ENCODE assay signal across 10 cellular contexts in the genomic region with DNA sequence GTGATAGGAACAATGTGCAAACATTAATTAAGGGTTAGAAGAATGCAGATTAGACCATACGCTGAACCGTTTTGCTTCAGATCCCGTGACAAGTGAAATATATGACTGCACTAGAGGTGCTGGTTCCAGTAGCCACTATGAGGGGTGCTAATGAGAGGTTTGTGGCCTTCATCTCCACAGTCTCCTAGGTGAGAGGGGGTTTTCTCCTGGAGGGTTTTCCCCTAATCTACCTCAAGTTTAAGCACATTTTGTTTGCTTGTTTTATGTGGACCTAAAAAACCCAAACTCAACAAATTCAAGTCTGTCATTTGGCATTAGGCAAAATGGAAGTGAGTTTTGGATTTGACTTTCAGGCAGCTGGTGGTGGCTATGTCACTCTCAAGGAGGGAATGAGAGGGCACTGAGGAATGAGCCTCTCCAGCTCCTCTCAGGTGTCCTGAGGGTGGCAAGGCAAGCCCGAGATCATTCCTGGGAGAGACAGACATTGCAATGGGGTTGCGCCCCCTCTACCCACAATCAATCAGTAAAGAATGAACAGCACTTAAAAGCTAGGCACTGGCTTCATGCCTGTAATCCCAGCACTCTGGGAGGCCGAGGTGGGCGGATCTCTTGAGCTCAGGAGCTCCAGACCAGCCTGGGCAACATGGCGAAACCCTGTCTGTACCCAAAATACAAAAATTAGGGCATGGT. TPM values are rescaled to one million over a fixed set of nuclear protein-coding genes. Genes with fewer than 3 reads are reported as not detected.
DNase-seq lines count a peak whose midpoint lies in the region; ATAC-seq, FAIRE-seq and TF ChIP-seq lines count a peak whose summit lies in the region.
"Had no signal": no experiment of that assay in that cellular context is flagged by ENCODE, and none has a peak within 500 bp of the region (broad histone marks: within the 10 kb centered on the region; RNA-seq: fewer than 3 reads in every experiment).

No MANE protein-coding gene starts in this region.

- H3K36me3 Mint-ChIP-seq in chondrocyte (ENCODE audit: low read depth), result no peaks in the 10 kb centered on the region

- H3F3A ChIP-seq in PC-3 (ENCODE audit: low read length, unreplicated experiment), result peaks cover 3% of the 10 kb centered on the region

- H2AFZ ChIP-seq in HCT116 (ENCODE audit: low read depth, low read length, poor library complexity, severe bottlenecking) (no peak overlapping the region), PC-3 (ENCODE audit: low read length) (no peak overlapping the region), HepG2 (ENCODE audit: low read length) (no peak overlapping the region)

- TF ChIP-seq EP300 in HepG2 (IDR thresholded peaks at IDR 0.05; ENCODE audit: low read depth in 2 of 2, low read length in 2 of 2), result no peak
- TF ChIP-seq EP300 in HepG2 (CRISPR knock-in tag; IDR thresholded peaks at IDR 0.05; ENCODE audit: borderline replicate concordance), result no peak
- no peak for TF ChIP-seq EP300 in suprapubic skin (IDR thresholded peaks at IDR 0.05)

- H3K4me2 ChIP-seq in HCT116 (ENCODE audit: low read length), result peak overlapping the region; percentile 94
- H3K4me2 ChIP-seq in PC-3 (ENCODE audit: low read length), result peak overlapping the region; percentile 88
- H3K4me2 ChIP-seq in HepG2 (ENCODE audit: low read depth, low read length), result peak overlapping the region; percentile 80

- no peak overlapping the region for H3K9ac ChIP-seq in HCT116 (ENCODE audit: low read length)
- H3K9ac ChIP-seq in PC-3 (ENCODE audit: low read length), result no peak overlapping the region
- peak overlapping the region; percentile 88; the same call in 1 of the 2 replicates for H3K9ac ChIP-seq in HepG2 (ENCODE audit: insufficient read depth, low read depth, low read length)

- 54% methylated on average over 7 of the region's 8 CpGs for WGBS in HepG2 (ENCODE audit: low lambda C conversion rate)
- WGBS in suprapubic skin, result 91% methylated on average over 8 of the region's 8 CpGs

- H3K4me1 Mint-ChIP-seq in chondrocyte (ENCODE audit: low read depth), result peaks cover 9% of the 10 kb centered on the region

- H3K4me3 ChIP-seq in HCT116 (replicated peaks in 1 of 2; ENCODE audit: low read depth in 1 of 2, low read length in 2 of 2) (0 out of 4 replicates have a peak overlapping the region, but pooled peaks of 1 of the 2 experiments have one; percentile 62), PC-3 (ENCODE audit: low read length) (peak overlapping the region; percentile 80), HepG2 (replicated peaks in 1 of 3; ENCODE audit: insufficient read depth in 1 of 3, low read depth in 2 of 3, low read length in 3 of 3) (peak overlapping the region; percentile 68 to 90 (median 88)), suprapubic skin (peak overlapping the region; percentile 77)

- H3K27ac ChIP-seq in HCT116 (ENCODE audit: low read depth, low read length) (no peak overlapping the region), PC-3 (ENCODE audit: low read length) (no peak overlapping the region), HepG2 (ENCODE audit: extremely low read length, insufficient read depth, low read length) (peak overlapping the region; percentile 94), suprapubic skin (peak overlapping the region; percentile 94)

- intact Hi-C loops in HCT116 (cut with micrococcal nuclease) (loop anchor here (2.0 to 10.0 kb wide), 2 partner anchors 257 to 413 kb away; no protein-coding TSS in a partner anchor), PC-3 (cut with micrococcal nuclease) (loop anchor here (10.0 kb wide), 2 partner anchors 77 to 253 kb away; a partner anchor contains a TSS), HepG2 (cut with micrococcal nuclease; ENCODE audit: unreplicated experiment) (loop anchor here (2.0 to 10.0 kb wide), 5 partner anchors 15 to 413 kb away; a partner anchor contains a TSS)

- RAD21 ChIA-PET in HCT116 (lab: Charles Lee; ENCODE audit: low non-redundant PET in 1 of 2, low total read pairs in 2 of 2, uncharacterized antibody in 2 of 2, unreplicated experiment in 2 of 2), result interaction anchor here in 1 of 2 experiments (0.6 kb wide), 1 partner anchor 538 kb away, joined by 5 read pairs; no protein-coding TSS in a partner anchor

- no peaks in the 10 kb centered on the region for H3K9me2 ChIP-seq in HCT116 (ENCODE audit: insufficient read depth)
- no peaks in the 10 kb centered on the region for H3K9me2 ChIP-seq in PC-3 (replicated peaks; ENCODE audit: low read length)

- DNase-seq in HCT116 (ENCODE audit: low read depth, low spot score), result no peak
- no peak for DNase-seq in PC-3
- no peak for DNase-seq in HepG2 (ENCODE audit: low spot score)
- DNase-seq in suprapubic skin (ENCODE audit: low spot score in 2 of 2), result peak in 1 of 2 donors; percentile 59
- DNase-seq in chondrocyte (ENCODE audit: low spot score), result no peak
- DNase-seq in NOMO-1 treated with dmso at 0.1 percent for 144 hours (lab: John Stamatoyannopoulos, UW; ENCODE audit: unreplicated experiment), result no peak
- no peak for DNase-seq in NCI-H2196 (lab: John Stamatoyannopoulos, UW; ENCODE audit: unreplicated experiment)

- TF ChIP-seq CTCF in HCT116 (IDR thresholded peaks at IDR 0.05 in 2 of 3, conservative IDR thresholded peaks at IDR 0.05 in 1 of 3; ENCODE audit: borderline replicate concordance in 1 of 3, insufficient read depth in 1 of 3, low read depth in 2 of 3, low read length in 2 of 3), result no peak
- TF ChIP-seq CTCF in PC-3 (conservative IDR thresholded peaks at IDR 0.05; ENCODE audit: low read depth, low read length), result no peak
- no peak for TF ChIP-seq CTCF in HepG2 (CRISPR knock-in tag; IDR thresholded peaks at IDR 0.05)
- TF ChIP-seq CTCF in suprapubic skin (IDR thresholded peaks at IDR 0.05), result no peak
- TF ChIP-seq CTCF in chondrocyte (IDR thresholded peaks at IDR 0.05), result no peak

- FAIRE-seq in HepG2 (lab: Jason Lieb, UNC), result no peak

- peaks cover 1% of the 10 kb centered on the region for H3K27me3 Mint-ChIP-seq in chondrocyte (ENCODE audit: low read depth)

- CTCF ChIA-PET in HCT116 (lab: Charles Lee), result interaction anchor here (0.6 to 4.8 kb wide), 8 partner anchors 9 to 410 kb away, joined by 4 to 44 read pairs (median 7); a partner anchor contains a TSS
- CTCF ChIA-PET in PC-3 (lab: Charles Lee), result interaction anchor here (1.1 to 5.8 kb wide), 4 partner anchors 39 to 200 kb away, joined by 3 to 36 read pairs (median 6); a partner anchor contains a TSS
- CTCF ChIA-PET in HepG2 (lab: Yijun Ruan, JAX; ENCODE audit: low intra/inter-chr PET ratio, low total read pairs), result no interaction called here

- TF ChIP-seq POLR2A in HCT116 (IDR thresholded peaks at IDR 0.05; ENCODE audit: borderline replicate concordance, extremely low read depth, insufficient read depth, insufficient read length) (no peak), HepG2 (IDR thresholded peaks at IDR 0.05; ENCODE audit: insufficient read depth in 1 of 2, low read depth in 2 of 2, low read length in 2 of 2) (no peak), suprapubic skin (IDR thresholded peaks at IDR 0.05) (no peak)

- no peaks in the 10 kb centered on the region for H3K79me2 ChIP-seq in HCT116 (ENCODE audit: insufficient read depth, low read length)
- H3K79me2 ChIP-seq in PC-3 (ENCODE audit: low read length), result no peaks in the 10 kb centered on the region
- H3K79me2 ChIP-seq in HepG2 (ENCODE audit: insufficient read depth, low read length), result no peaks in the 10 kb centered on the region

- BruUV-seq in HCT116 (replicated peaks; lab: Mats Ljungman, UMichigan), result no TSS peak
- BruUV-seq in PC-3 (replicated peaks; lab: Mats Ljungman, UMichigan), result no TSS peak
- no TSS peak for BruUV-seq in HepG2 (replicated peaks; lab: Mats Ljungman, UMichigan)

- no peaks in the 10 kb centered on the region for H3K9me3 Mint-ChIP-seq in chondrocyte (ENCODE audit: low read depth)
- H3K9me3 Mint-ChIP-seq: nephron; T-helper 2 cell treated with Interferon-gamma antibody and Interleukin-4, amounts not matched to agents 5 μg/mL and 100 μg/mL, for 36 hours had no signal

- ATAC-seq in HCT116, result no peak
- ATAC-seq in PC-3, result no peak
- no peak for ATAC-seq in HepG2

- in situ Hi-C loops in HepG2 (cut with HindIII; ENCODE audit: extremely low pct_ligation_motif_present, low pct_unique_long_range_greater_than_20kb), result loop anchor here (10.0 kb wide), 1 partner anchor 203 kb away; a partner anchor contains a TSS

- H4K20me1 ChIP-seq in HCT116 (ENCODE audit: insufficient read depth) (no peaks in the 10 kb centered on the region), PC-3 (ENCODE audit: low read length) (no peaks in the 10 kb centered on the region), HepG2 (ENCODE audit: insufficient read depth, low read length) (no peaks in the 10 kb centered on the region)

- POLR2A ChIA-PET in HCT116 (lab: Charles Lee), result interaction anchor here (0.6 to 3.0 kb wide), 6 partner anchors 8 to 249 kb away, joined by 3 to 11 read pairs (median 4); a partner anchor contains a TSS
- POLR2A ChIA-PET in PC-3 (lab: Charles Lee; ENCODE audit: unreplicated experiment), result interaction anchor here (0.7 kb wide), 1 partner anchor 39 kb away, joined by 3 read pairs; no protein-coding TSS in a partner anchor
- POLR2A ChIA-PET in HepG2 (lab: Yijun Ruan, JAX), result interaction anchor here (0.6 to 5.4 kb wide), 13 partner anchors 12 to 385 kb away, joined by 3 to 42 read pairs (median 6); a partner anchor contains a TSS

- no peaks in the 10 kb centered on the region for H3K27me3 ChIP-seq in HCT116 (ENCODE audit: insufficient read depth, low read length)
- no peaks in the 10 kb centered on the region for H3K27me3 ChIP-seq in PC-3 (ENCODE audit: low read length)
- peaks cover 0 to 4% of the 10 kb centered on the region in 2 experiments; a peak in 2 of 5 replicates for H3K27me3 ChIP-seq in HepG2 (ENCODE audit: control insufficient read depth in 1 of 2, insufficient read depth in 2 of 2, low read length in 2 of 2)
- H3K27me3 ChIP-seq in suprapubic skin, result no peaks in the 10 kb centered on the region

- TF ChIP-seq RAD21 in HCT116 (IDR thresholded peaks at IDR 0.05; ENCODE audit: low read depth) (no peak), HepG2 (CRISPR knock-in tag; IDR thresholded peaks at IDR 0.05) (no peak)

- no peak overlapping the region for H3K4me3 Mint-ChIP-seq in chondrocyte (ENCODE audit: unreplicated experiment)
- H3K4me3 Mint-ChIP-seq: nephron; T-helper 2 cell treated with Interferon-gamma antibody and Interleukin-4, amounts not matched to agents 5 μg/mL and 100 μg/mL, for 36 hours had no signal

- H3K9me3 ChIP-seq in HCT116 (ENCODE audit: control insufficient read depth in 1 of 2, insufficient read depth in 1 of 2, low read depth in 1 of 2, low read length in 2 of 2), result no peaks in the 10 kb centered on the region
- H3K9me3 ChIP-seq in PC-3 (ENCODE audit: low read length), result no peaks in the 10 kb centered on the region
- no peaks in the 10 kb centered on the region for H3K9me3 ChIP-seq in HepG2 (ENCODE audit: low read length)
- H3K9me3 ChIP-seq in suprapubic skin, result no peaks in the 10 kb centered on the region

- H3K36me3 ChIP-seq in HCT116 (ENCODE audit: control insufficient read depth in 1 of 2, insufficient read depth in 2 of 2, low read length in 2 of 2), result no peaks in the 10 kb centered on the region
- H3K36me3 ChIP-seq in PC-3 (ENCODE audit: low read depth, low read length), result no peaks in the 10 kb centered on the region
- no peaks in the 10 kb centered on the region for H3K36me3 ChIP-seq in HepG2 (replicated peaks in 1 of 2; ENCODE audit: control insufficient read depth in 1 of 2, insufficient read depth in 2 of 2, low read length in 2 of 2)
- no peaks in the 10 kb centered on the region for H3K36me3 ChIP-seq in suprapubic skin

- no peak overlapping the region for H3K27ac Mint-ChIP-seq in chondrocyte (ENCODE audit: unreplicated experiment)
- H3K27ac Mint-ChIP-seq: nephron; T-helper 2 cell treated with Interferon-gamma antibody and Interleukin-4, amounts not matched to agents 5 μg/mL and 100 μg/mL, for 36 hours had no signal

- H3K4me1 ChIP-seq in HCT116 (ENCODE audit: control insufficient read depth in 1 of 2, insufficient read depth in 2 of 2, low read length in 2 of 2) (peaks cover 11 to 36% of the 10 kb centered on the region in 2 experiments), PC-3 (ENCODE audit: insufficient read depth, low read length) (0 out of 2 replicates have a peak, but pooled peaks cover 4% of the 10 kb centered on the region), HepG2 (ENCODE audit: insufficient read depth, low read length) (peaks cover 44% of the 10 kb centered on the region), suprapubic skin (peaks cover 8% of the 10 kb centered on the region)

RNA-seq across cellular contexts. Expression of a gene that starts 13.9 kb away (rescaled TPM):
- total RNA-seq in HCT116 (2021; ENCODE audit: unreplicated experiment) (2.6 TPM), PC-3 (2014; rRNA removed) (1.2 and 2.2 TPM in 2 replicates), HepG2 (2016; rRNA removed; fragmentation: Illumina TruSeq; extraction: Trizol) (16.8 and 25.5 TPM in 2 replicates), suprapubic skin (10 to 100 TPM in 2 of 4 donors, 1 to 10 TPM in 2; 5.4 to 11.9 (median 8.6) TPM), chondrocyte (4.9 to 7.0 TPM (median 5.1 TPM) in 3 replicates)
- polyA plus RNA-seq in HCT116 (2012), result 1.0 and 2.7 TPM in 2 replicates
- 12.8 and 14.1 TPM in 2 replicates for total RNA-seq in HepG2 (2016; cell fraction: cytosol; rRNA removed; fragmentation: Illumina TruSeq; extraction: Trizol; ENCODE audit: low read depth)
- 14.2 and 23.0 TPM in 2 replicates for total RNA-seq in HepG2 (2016; cell fraction: insoluble cytoplasmic fraction; rRNA removed; fragmentation: Illumina TruSeq; extraction: Trizol)
- 21.8 and 26.1 TPM in 2 replicates for total RNA-seq in HepG2 (2016; cell fraction: membrane; rRNA removed; fragmentation: Illumina TruSeq; extraction: Trizol)
- total RNA-seq in HepG2 (2016; cell fraction: nucleus; rRNA removed; fragmentation: Illumina TruSeq; extraction: Trizol), result 19.6 and 27.1 TPM in 2 replicates
- polyA plus RNA-seq in HepG2 (2011; rRNA removed), result 20.9 and 21.4 TPM in 2 replicates
- 13.0 and 16.7 TPM in 2 replicates for polyA plus RNA-seq in HepG2 (2011; cell fraction: cytosol; rRNA removed)
- 19.6 and 22.5 TPM in 2 replicates for polyA plus RNA-seq in HepG2 (2011; cell fraction: nucleus; rRNA removed)
- 20.3 and 23.9 TPM in 2 replicates for polyA plus RNA-seq in HepG2 (2012)
- polyA plus RNA-seq in HepG2 (2016; cell fraction: cytosol; fragmentation: Illumina TruSeq; extraction: Trizol; ENCODE audit: low read depth), result 15.0 and 15.7 TPM in 2 replicates
- polyA plus RNA-seq in HepG2 (2016; cell fraction: insoluble cytoplasmic fraction; fragmentation: Illumina TruSeq; extraction: Trizol; ENCODE audit: low read depth), result 20.8 and 23.0 TPM in 2 replicates
- 19.3 and 22.0 TPM in 2 replicates for polyA plus RNA-seq in HepG2 (2016; cell fraction: membrane; fragmentation: Illumina TruSeq; extraction: Trizol; ENCODE audit: low read depth)
- polyA plus RNA-seq in HepG2 (2016; cell fraction: nucleus; fragmentation: Illumina TruSeq; extraction: Trizol; ENCODE audit: insufficient read depth, low read depth), result 27.9 and 28.2 TPM in 2 replicates
- 3.7 and 33.1 TPM in 2 replicates for polyA minus RNA-seq in HepG2 (2011; rRNA and poly(A)+ RNA removed; ENCODE audit: low replicate concordance)
- 10.0 and 13.8 TPM in 2 replicates for polyA minus RNA-seq in HepG2 (2011; cell fraction: cytosol; rRNA and poly(A)+ RNA removed)
- polyA minus RNA-seq in HepG2 (2011; cell fraction: nucleus; rRNA and poly(A)+ RNA removed), result 18.3 and 18.9 TPM in 2 replicates

RNA-seq across cellular contexts. Expression of a gene that starts 50.3 kb away (rescaled TPM):
- total RNA-seq in HCT116 (2021; ENCODE audit: unreplicated experiment), result not detected
- 0.07 TPM in 1 of 2 replicates, not detected in the other for polyA plus RNA-seq in HCT116 (2012)
- not detected in 2 replicates for total RNA-seq in PC-3 (2014; rRNA removed)
- 0.08 and 0.11 TPM in 2 replicates for total RNA-seq in HepG2 (2016; rRNA removed; fragmentation: Illumina TruSeq; extraction: Trizol)
- not detected in 2 replicates for total RNA-seq in HepG2 (2016; cell fraction: cytosol; rRNA removed; fragmentation: Illumina TruSeq; extraction: Trizol; ENCODE audit: low read depth)
- total RNA-seq in HepG2 (2016; cell fraction: insoluble cytoplasmic fraction; rRNA removed; fragmentation: Illumina TruSeq; extraction: Trizol), result 0.11 TPM in 1 of 2 replicates, not detected in the other
- 0.07 TPM in 1 of 2 replicates, not detected in the other for total RNA-seq in HepG2 (2016; cell fraction: membrane; rRNA removed; fragmentation: Illumina TruSeq; extraction: Trizol)
- total RNA-seq in HepG2 (2016; cell fraction: nucleus; rRNA removed; fragmentation: Illumina TruSeq; extraction: Trizol), result 0.12 TPM in 1 of 2 replicates, not detected in the other
- 0.01 TPM in 1 of 2 replicates, not detected in the other for polyA plus RNA-seq in HepG2 (2011; rRNA removed)
- 0.01 TPM in 2 replicates for polyA plus RNA-seq in HepG2 (2011; cell fraction: cytosol; rRNA removed)
- polyA plus RNA-seq in HepG2 (2011; cell fraction: nucleus; rRNA removed), result not detected in 2 replicates
- 0.23 and 0.44 TPM in 2 replicates for polyA plus RNA-seq in HepG2 (2012)
- polyA plus RNA-seq in HepG2 (2016; cell fraction: cytosol; fragmentation: Illumina TruSeq; extraction: Trizol; ENCODE audit: low read depth), result 0.02 TPM in 1 of 2 replicates, not detected in the other
- 0.07 TPM in 1 of 2 replicates, not detected in the other for polyA plus RNA-seq in HepG2 (2016; cell fraction: insoluble cytoplasmic fraction; fragmentation: Illumina TruSeq; extraction: Trizol; ENCODE audit: low read depth)
- not detected in 2 replicates for polyA plus RNA-seq in HepG2 (2016; cell fraction: membrane; fragmentation: Illumina TruSeq; extraction: Trizol; ENCODE audit: low read depth)
- polyA plus RNA-seq in HepG2 (2016; cell fraction: nucleus; fragmentation: Illumina TruSeq; extraction: Trizol; ENCODE audit: insufficient read depth, low read depth), result 0.20 TPM in 1 of 2 replicates, not detected in the other
- 0.06 TPM in 1 of 2 replicates, not detected in the other for polyA minus RNA-seq in HepG2 (2011; rRNA and poly(A)+ RNA removed; ENCODE audit: low replicate concordance)
- polyA minus RNA-seq in HepG2 (2011; cell fraction: cytosol; rRNA and poly(A)+ RNA removed), result not detected in 2 replicates
- polyA minus RNA-seq in HepG2 (2011; cell fraction: nucleus; rRNA and poly(A)+ RNA removed), result not detected in 2 replicates
- not detected for total RNA-seq in suprapubic skin
- total RNA-seq in chondrocyte, result not detected in 3 replicates
- total RNA-seq: subcutaneous adipose tissue had no signal

Comparison
In these comparisons a context has a peak if more than half of its experiments do, and no peak if none do; other contexts are left out.
1. H3K27ac ChIP-seq: peak in HepG2 (single experiment) and suprapubic skin (single experiment); none in HCT116 (single experiment) and PC-3 (single experiment).
2. Peak in every context shown above with its lines, with median percentiles within 50 percentile points of each other: H3K4me2 ChIP-seq.